ENCODE assay signal across 8 cellular contexts in the genomic region with DNA sequence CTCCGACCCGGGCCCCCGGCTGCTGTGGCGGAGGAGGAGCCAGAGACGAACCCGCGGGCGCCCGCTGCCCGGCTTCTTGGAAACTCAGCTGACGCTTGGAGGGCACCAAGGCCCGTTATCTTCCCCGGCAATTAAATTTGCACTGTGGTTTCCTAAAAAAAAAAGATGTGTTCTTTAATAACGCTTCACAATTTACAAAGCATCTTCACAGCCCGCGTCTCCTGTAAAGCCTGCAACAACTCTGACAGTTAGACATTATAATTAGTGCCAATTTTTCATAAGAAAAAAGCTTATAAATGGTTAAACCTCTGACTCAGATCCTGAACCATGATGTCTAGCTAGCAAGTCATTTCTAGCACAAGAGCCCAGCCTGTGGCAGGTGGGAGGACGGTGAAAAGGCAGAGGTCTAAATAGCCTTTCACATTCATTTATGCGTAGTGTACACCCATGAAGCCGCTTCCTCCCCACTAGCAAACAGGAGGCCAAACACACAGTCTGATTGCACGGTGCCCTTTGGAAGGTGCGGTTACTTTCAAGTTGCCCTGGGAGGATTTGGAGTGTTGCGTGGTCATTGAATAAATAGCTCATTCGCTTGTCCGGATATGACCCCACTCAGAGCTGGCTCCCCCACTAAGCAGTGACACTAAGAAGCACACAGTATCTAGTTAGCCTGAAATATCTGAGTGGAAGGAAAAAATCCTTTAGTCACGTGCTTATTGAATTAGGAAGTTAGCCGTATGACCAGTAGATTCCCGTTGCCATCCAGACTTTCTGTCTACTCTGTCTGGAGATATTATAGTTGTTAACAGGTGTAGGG. TPM values are rescaled to one million over a fixed set of nuclear protein-coding genes. Genes with fewer than 3 reads are reported as not detected.
A peak's percentile ranks its signal among the peaks of the same experiment; 100 is the strongest.
DNase-seq lines count a peak whose midpoint lies in the region; ATAC-seq, FAIRE-seq and TF ChIP-seq lines count a peak whose summit lies in the region.

No MANE protein-coding gene starts in this region.

- no peaks in the 10 kb centered on the region for H3K27me3 Mint-ChIP-seq in IgD-negative memory B cell
- no peaks in the 10 kb centered on the region for H3K27me3 Mint-ChIP-seq in T-helper 2 cell treated with Interferon-gamma antibody and Interleukin-4, amounts not matched to agents 5 μg/mL and 100 μg/mL, for 36 hours (ENCODE audit: low read depth)

- intact Hi-C loops in K562 (cut with micrococcal nuclease): no loop called here

- H3K27ac ChIP-seq in K562 (ENCODE audit: extremely low read depth, low read depth, low read length): peak overlapping the region; percentile 80; the same call in 2 of the 3 replicates

- peak overlapping the region; percentile 75 for H3K4me3 ChIP-seq in K562

- H3K9me1 ChIP-seq in K562 (ENCODE audit: control insufficient read depth, insufficient read depth, low read length): no peaks in the 10 kb centered on the region

- 0 out of 5 replicates have a peak, but pooled peaks cover 0 to 2% of the 10 kb centered on the region in 2 experiments for H3K27me3 ChIP-seq in K562 (ENCODE audit: control insufficient read depth in 2 of 2, insufficient read depth in 2 of 2, low read length in 2 of 2)

- H3K4me1 ChIP-seq in ES-I3 (ENCODE audit: insufficient read depth, low read length) (peaks cover 3% of the 10 kb centered on the region), K562 (replicated peaks in 1 of 2; ENCODE audit: control insufficient read depth in 2 of 2, insufficient read depth in 2 of 2, low read length in 2 of 2) (peaks cover 16% of the 10 kb centered on the region in 2 experiments)

- no peaks in the 10 kb centered on the region; the same call in 2 of the 3 replicates for H3K79me2 ChIP-seq in K562 (ENCODE audit: control insufficient read depth, insufficient read depth, low read length)

- H3K4me2 ChIP-seq in K562 (ENCODE audit: insufficient read depth, low read length): peak overlapping the region; percentile 82

- no peak for TF ChIP-seq POLR2A in K562 (conservative IDR thresholded peaks at IDR 0.05)

- H3K9me3 ChIP-seq in ES-I3 (ENCODE audit: control insufficient read depth, insufficient read depth, low read length) (no peaks in the 10 kb centered on the region), K562 (replicated peaks; ENCODE audit: control insufficient read depth, insufficient read depth, low read depth, low read length) (no peaks in the 10 kb centered on the region)

- ATAC-seq in GM21619 (IDR thresholded peaks at IDR 0.05; ENCODE audit: unreplicated experiment) (peak; percentile 52), K562 (peak; percentile 6; the same call in 2 of the 3 replicates)

- POLR2A ChIA-PET in K562 (lab: Yijun Ruan, JAX): interaction anchor here (0.6 to 2.1 kb wide), 4 partner anchors 11 to 1488 kb away, joined by 3 to 12 read pairs (median 5); no protein-coding TSS in a partner anchor

- no peak for TF ChIP-seq CTCF in K562 (IDR thresholded peaks at IDR 0.05 in 2 of 3, conservative IDR thresholded peaks at IDR 0.05 in 1 of 3; ENCODE audit: insufficient read depth in 2 of 3, low read depth in 1 of 3, low read length in 3 of 3)

- no peaks in the 10 kb centered on the region for H3K9me3 Mint-ChIP-seq in IgD-negative memory B cell
- H3K9me3 Mint-ChIP-seq in T-helper 2 cell treated with Interferon-gamma antibody and Interleukin-4, amounts not matched to agents 5 μg/mL and 100 μg/mL, for 36 hours: no peaks in the 10 kb centered on the region

- peaks cover 17 to 25% (median 24%) of the 10 kb centered on the region in 3 donors for H3K4me1 Mint-ChIP-seq in IgD-negative memory B cell
- H3K4me1 Mint-ChIP-seq in T-helper 2 cell treated with Interferon-gamma antibody and Interleukin-4, amounts not matched to agents 5 μg/mL and 100 μg/mL, for 36 hours (ENCODE audit: low read depth): peaks cover 32% of the 10 kb centered on the region

- CTCF ChIA-PET in K562 (lab: Yijun Ruan, JAX; ENCODE audit: low intra/inter-chr PET ratio): no interaction called here

- peak overlapping the region; percentile 80 for H3K9ac ChIP-seq in ES-I3 (ENCODE audit: low read depth, low read length)
- H3K9ac ChIP-seq in K562 (ENCODE audit: insufficient read depth in 1 of 2, low read depth in 2 of 2, low read length in 2 of 2): peak overlapping the region; percentile 68 to 96

- FAIRE-seq in K562 (lab: Jason Lieb, UNC): no peak

- H3K27ac Mint-ChIP-seq in IgD-negative memory B cell: peak overlapping the region; percentile 96 to 98 (median 97)
- peak overlapping the region; percentile 96 for H3K27ac Mint-ChIP-seq in T-helper 2 cell treated with Interferon-gamma antibody and Interleukin-4, amounts not matched to agents 5 μg/mL and 100 μg/mL, for 36 hours

- peak overlapping the region; percentile 91 for H2AFZ ChIP-seq in K562 (ENCODE audit: low read depth, low read length)

- H4K20me1 ChIP-seq in K562 (replicated peaks; ENCODE audit: control insufficient read depth, insufficient read depth, low read length): no peaks in the 10 kb centered on the region

- 28% methylated on average over 20 of the region's 27 CpGs for WGBS in K562 (ENCODE audit: insufficient coverage, low coverage, missing lambda C conversion rate)

- no peaks in the 10 kb centered on the region for H3K36me3 ChIP-seq in ES-I3 (ENCODE audit: insufficient read depth, low read length)
- H3K36me3 ChIP-seq in K562 (ENCODE audit: control insufficient read depth, insufficient read depth, low read length): no peaks in the 10 kb centered on the region

- no peak for TF ChIP-seq RAD21 in K562 (CRISPR knock-in tag; conservative IDR thresholded peaks at IDR 0.05 in 1 of 2, IDR thresholded peaks at IDR 0.05 in 1 of 2)

- no peak for TF ChIP-seq EP300 in K562 (IDR thresholded peaks at IDR 0.05; ENCODE audit: low read length)

- no peaks in the 10 kb centered on the region for H3K36me3 Mint-ChIP-seq in IgD-negative memory B cell
- H3K36me3 Mint-ChIP-seq in T-helper 2 cell treated with Interferon-gamma antibody and Interleukin-4, amounts not matched to agents 5 μg/mL and 100 μg/mL, for 36 hours (ENCODE audit: low read depth): peaks cover 2% of the 10 kb centered on the region

- DNase-seq in T-helper 2 cell treated with Interferon-gamma antibody and Interleukin-4, amounts not matched to agents 5 μg/mL and 100 μg/mL, for 36 hours (ENCODE audit: low spot score): peak; percentile 78
- DNase-seq in K562 (ENCODE audit: extremely low read depth in 1 of 4, low spot score in 3 of 4): peak in 1 of 4 experiments; percentile 25
- peak; percentile 52 for DNase-seq in iPS-NIHi7 (ENCODE audit: extremely low spot score)
- DNase-seq in stimulated activated CD4-positive, alpha-beta T cell treated with anti-CD3 and anti-CD28 coated beads, Interleukin-12 subunit alpha, Interleukin-12 subunit beta, amount 100 ng/mL, for 24 hours (ENCODE audit: low read depth in 2 of 2): peak; percentile 21 to 43
- no peak for DNase-seq in GF-D8 (lab: John Stamatoyannopoulos, UW)

- in situ Hi-C loops in K562 (cut with MboI): no loop called here

- BruUV-seq in K562 (replicated peaks; lab: Mats Ljungman, UMichigan): TSS peak; percentile 92

- peak overlapping the region; percentile 89 to 100 (median 95) for H3K4me3 Mint-ChIP-seq in IgD-negative memory B cell
- H3K4me3 Mint-ChIP-seq in T-helper 2 cell treated with Interferon-gamma antibody and Interleukin-4, amounts not matched to agents 5 μg/mL and 100 μg/mL, for 36 hours: peak overlapping the region; percentile 91

TF ChIP-seq in K562, 482 proteins besides CTCF, POLR2A, EP300 and RAD21 (continues in another document):
- TF ChIP-seq HNRNPUL1 (IDR thresholded peaks at IDR 0.05; ENCODE audit: low read length) (no peak), CREM (IDR thresholded peaks at IDR 0.05; ENCODE audit: low read depth) (peak; percentile 12; the same call in 1 of the 2 replicates), ZNF589 (CRISPR knock-in tag; IDR thresholded peaks at IDR 0.05; ENCODE audit: low read depth) (peak; percentile 58; the same call in 1 of the 2 replicates), FOXK1 (CRISPR knock-in tag; IDR thresholded peaks at IDR 0.05; ENCODE audit: borderline replicate concordance) (no peak), ETV1 (tag; conservative IDR thresholded peaks at IDR 0.05; ENCODE audit: low read depth) (0 out of 2 replicates have a peak, but pooled peaks have one; percentile 31), TOE1 (IDR thresholded peaks at IDR 0.05; ENCODE audit: borderline replicate concordance) (peak; percentile 30; the same call in 1 of the 2 replicates), TOE1 (CRISPR knock-in tag; IDR thresholded peaks at IDR 0.05; ENCODE audit: borderline replicate concordance, low read depth) (no peak), TRIM24 (IDR thresholded peaks at IDR 0.05) (no peak), ID3 (CRISPR knock-in tag; IDR thresholded peaks at IDR 0.05) (no peak), ID3 (tag; IDR thresholded peaks at IDR 0.05) (no peak), NR2C2 (CRISPR knock-in tag; IDR thresholded peaks at IDR 0.05) (no peak), NR2C2 (tag; IDR thresholded peaks at IDR 0.05) (peak; percentile 39; the same call in 1 of the 2 replicates), JUNB (CRISPR knock-in tag; conservative IDR thresholded peaks at IDR 0.05) (no peak)

RNA-seq across cellular contexts. Expression of gene ARSB, which starts 0.5 kb away (rescaled TPM):
- polyA plus RNA-seq in IgD-negative memory B cell (4.5 TPM), K562 (2011; rRNA removed) (1.7 and 3.1 TPM in 2 replicates), K562 (2014; fragmentation: Illumina TruSeq; extraction: Trizol) (1.7 and 2.4 TPM in 2 replicates), K562 (2014; fragmentation: Nextera tagmentation; extraction: Ambion mirVana) (under 1 TPM; 0.52 to 0.68 TPM), K562 (2014; rRNA removed) (1.4 and 2.8 TPM in 2 replicates)
- 3.2 and 3.3 TPM in 2 replicates for total RNA-seq in K562 (2011; cell fraction: chromatin; rRNA removed; ENCODE audit: low replicate concordance)
- 3.7 TPM in 2 replicates for total RNA-seq in K562 (2011; cell fraction: nucleolus; rRNA removed)
- 4.0 and 6.5 TPM in 2 replicates for total RNA-seq in K562 (2011; cell fraction: nucleoplasm; rRNA removed)
- total RNA-seq in K562 (2014; rRNA removed) (1.7 and 2.9 TPM in 2 replicates), K562 (2014; rRNA removed; fragmentation: Illumina TruSeq; extraction: Trizol) (3.2 TPM in 2 replicates), K562 (2015; rRNA removed; fragmentation: Illumina TruSeq; extraction: Trizol) (4.5 and 4.6 TPM in 2 replicates), K562 (2021) (3.2 and 3.3 TPM in 2 replicates)
- polyA plus RNA-seq in K562 (2011; cell fraction: cytosol; rRNA removed): 1.4 and 2.9 TPM in 2 replicates
- polyA plus RNA-seq in K562 (2011; cell fraction: nucleus; rRNA removed): 0.58 and 0.88 TPM in 2 replicates
- 2.0 and 2.4 TPM in 2 replicates for polyA plus RNA-seq in K562 (2012)
- 2.8 and 4.6 TPM in 2 replicates for polyA minus RNA-seq in K562 (2011; rRNA and poly(A)+ RNA removed)
- 2.2 and 4.1 TPM in 2 replicates for polyA minus RNA-seq in K562 (2011; cell fraction: cytosol; rRNA and poly(A)+ RNA removed)
- polyA minus RNA-seq in K562 (2011; cell fraction: nucleus; rRNA and poly(A)+ RNA removed): 1.2 and 1.3 TPM in 2 replicates
